8 cellular contexts compared by ENCODE assay signal in the genomic region with DNA sequence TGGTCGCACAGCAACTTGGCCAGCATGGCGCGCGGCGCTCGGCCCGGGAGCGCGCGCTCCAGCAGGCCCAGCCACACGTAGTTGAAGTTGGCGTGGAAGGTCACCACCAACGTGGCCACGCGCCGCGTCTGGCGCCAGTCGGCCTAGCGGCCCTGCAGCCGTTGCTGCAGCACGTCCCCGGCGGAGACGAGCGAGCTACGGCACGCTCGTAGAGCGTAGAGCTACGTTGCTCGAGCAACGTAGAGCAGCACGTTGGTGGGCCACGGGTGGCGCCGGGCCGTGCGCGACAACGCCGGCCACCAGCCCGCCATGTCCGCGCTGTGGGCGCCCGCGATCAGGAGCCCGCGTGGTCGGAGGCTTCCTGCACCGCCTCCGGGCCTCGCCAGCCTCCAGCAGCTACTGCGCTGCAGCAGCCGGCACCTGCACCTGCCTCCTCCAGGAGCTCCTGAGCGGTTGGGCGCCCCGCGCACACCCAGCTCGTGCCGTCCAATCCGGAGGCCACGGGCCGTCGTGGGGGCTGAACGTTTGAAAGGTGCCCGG. TPM values are rescaled to one million over a fixed set of nuclear protein-coding genes. Genes with fewer than 3 reads are reported as not detected.
DNase-seq lines count a peak whose midpoint lies in the region; ATAC-seq, FAIRE-seq and TF ChIP-seq lines count a peak whose summit lies in the region.

No MANE protein-coding gene starts in this region.

- ATAC-seq in A549 (peak; percentile 88 to 92), HG02678 (IDR thresholded peaks at IDR 0.05; ENCODE audit: unreplicated experiment) (no peak), HG03135 (IDR thresholded peaks at IDR 0.05; ENCODE audit: unreplicated experiment) (no peak)
- ATAC-seq in activated naive CD8-positive, alpha-beta T cell treated with anti-CD3 and anti-CD28 coated beads, Interleukin-2, amount 10 ng/mL, durations not matched to agents 7 days and 5 days (ENCODE audit: low read depth) = peak; percentile 97

- H3K4me3 Mint-ChIP-seq in activated naive CD8-positive, alpha-beta T cell treated with anti-CD3 and anti-CD28 coated beads, Interleukin-2, amount 10 ng/mL, durations not matched to agents 7 days and 5 days = peak overlapping the region; percentile 90

- H3K36me3 Mint-ChIP-seq in activated naive CD8-positive, alpha-beta T cell treated with anti-CD3 and anti-CD28 coated beads, Interleukin-2, amount 10 ng/mL, durations not matched to agents 7 days and 5 days = peaks cover 4% of the 10 kb centered on the region

- no peak for TF ChIP-seq CTCF in A549 (IDR thresholded peaks at IDR 0.05)
- no peak for TF ChIP-seq CTCF in SU-DHL-6 (IDR thresholded peaks at IDR 0.05; ENCODE audit: insufficient read depth, low read length, poor library complexity, severe bottlenecking)

- H3K27ac Mint-ChIP-seq in activated naive CD8-positive, alpha-beta T cell treated with anti-CD3 and anti-CD28 coated beads, Interleukin-2, amount 10 ng/mL, durations not matched to agents 7 days and 5 days = peak overlapping the region; percentile 76

- H3K9me3 Mint-ChIP-seq in activated naive CD8-positive, alpha-beta T cell treated with anti-CD3 and anti-CD28 coated beads, Interleukin-2, amount 10 ng/mL, durations not matched to agents 7 days and 5 days = no peaks in the 10 kb centered on the region

- TF ChIP-seq EP300 in A549 (IDR thresholded peaks at IDR 0.05) = no peak

- DNase-seq in A549 (ENCODE audit: low read depth in 1 of 2, low spot score in 1 of 2) = peak in 1 of 2 experiments; percentile 32
- peak; percentile 80 for DNase-seq in activated naive CD8-positive, alpha-beta T cell treated with anti-CD3 and anti-CD28 coated beads, Interleukin-2, amount 10 ng/mL, durations not matched to agents 7 days and 5 days
- DNase-seq in stimulated activated CD4-positive, alpha-beta T cell treated with anti-CD3 and anti-CD28 coated beads, TNF-alpha, amount 100 ng/mL, for 4 hours (ENCODE audit: low read depth in 3 of 3) = peak; percentile 32 to 60 (median 44)

- H3K4me2 ChIP-seq in A549 (peak overlapping the region; percentile 64), SU-DHL-6 (ENCODE audit: low read depth, low read length, poor library complexity, severe bottlenecking) (peak overlapping the region; percentile 28)

- TF ChIP-seq POLR2A in A549 (IDR thresholded peaks at IDR 0.05; ENCODE audit: low read length) = no peak; the same call in 1 of the 2 replicates

- FAIRE-seq in A549 (lab: Jason Lieb, UNC) = no peak

- no peaks in the 10 kb centered on the region for H3F3A ChIP-seq in SU-DHL-6 (ENCODE audit: insufficient read depth)

- no peaks in the 10 kb centered on the region for H3K27me3 ChIP-seq in HUES6 (ENCODE audit: control insufficient read depth, insufficient read depth, low read length)
- H3K27me3 ChIP-seq in SU-DHL-6 (ENCODE audit: low read length) = no peaks in the 10 kb centered on the region
- H3K27me3 ChIP-seq in layer of hippocampus (ENCODE audit: control insufficient read depth, insufficient read depth, low read length) = no peaks in the 10 kb centered on the region

- H3K4me3 ChIP-seq in A549 (peak overlapping the region; percentile 49), HUES6 (ENCODE audit: low read depth, low read length) (peak overlapping the region; percentile 16; the same call in 1 of the 2 replicates), SU-DHL-6 (ENCODE audit: insufficient read depth, low read length, poor library complexity, severe bottlenecking) (no peak overlapping the region)

- peak overlapping the region; percentile 17 for H2AFZ ChIP-seq in SU-DHL-6 (ENCODE audit: low read depth, low read length, severe bottlenecking)

- H3K4me1 ChIP-seq in A549 (no peaks in the 10 kb centered on the region), HUES6 (ENCODE audit: control insufficient read depth, insufficient read depth, low read length) (no peaks in the 10 kb centered on the region)

- no peak for TF ChIP-seq RAD21 in A549 (conservative IDR thresholded peaks at IDR 0.05 in 1 of 2, IDR thresholded peaks at IDR 0.05 in 1 of 2)

- POLR2A ChIA-PET in A549 (lab: Yijun Ruan, JAX) = no interaction called here
- POLR2A ChIA-PET in activated naive CD8-positive, alpha-beta T cell treated with anti-CD3 and anti-CD28 coated beads, Interleukin-2, amount 10 ng/mL, durations not matched to agents 7 days and 5 days (lab: Charles Lee) = interaction anchor here (0.9 to 1.6 kb wide), 3 partner anchors 25 to 129 kb away, joined by 3 to 9 read pairs (median 6); a partner anchor contains a TSS

- H3K9me3 ChIP-seq in A549 = no peaks in the 10 kb centered on the region
- no peaks in the 10 kb centered on the region for H3K9me3 ChIP-seq in HUES6 (ENCODE audit: control insufficient read depth, insufficient read depth, low read depth, low read length)
- no peaks in the 10 kb centered on the region for H3K9me3 ChIP-seq in SU-DHL-6 (ENCODE audit: insufficient read depth, low read length)

- H3K36me3 ChIP-seq in HUES6 (ENCODE audit: control insufficient read depth, insufficient read depth, low read length) (no peaks in the 10 kb centered on the region), SU-DHL-6 (ENCODE audit: low read length) (no peaks in the 10 kb centered on the region)

- CTCF ChIA-PET in A549 (lab: Yijun Ruan, JAX) = interaction anchor here (0.9 to 1.0 kb wide), 2 partner anchors 322 to 345 kb away, joined by 3 read pairs; no protein-coding TSS in a partner anchor

- 46% methylated on average over 45 of the region's 68 CpGs for WGBS in A549 (ENCODE audit: missing lambda C conversion rate)

- H3K9me2 ChIP-seq in SU-DHL-6 (replicated peaks; ENCODE audit: insufficient read depth, low read length) = no peaks in the 10 kb centered on the region

- no peaks in the 10 kb centered on the region for H4K20me1 ChIP-seq in SU-DHL-6 (ENCODE audit: low read depth, low read length)

- H3K27ac ChIP-seq in A549 (peak overlapping the region; percentile 59 to 81), HUES6 (ENCODE audit: low read depth, low read length) (no peak overlapping the region), SU-DHL-6 (ENCODE audit: low read depth, low read length) (no peak overlapping the region), layer of hippocampus (ENCODE audit: low read depth, low read length) (peak overlapping the region; percentile 38)

- H3K27me3 Mint-ChIP-seq in activated naive CD8-positive, alpha-beta T cell treated with anti-CD3 and anti-CD28 coated beads, Interleukin-2, amount 10 ng/mL, durations not matched to agents 7 days and 5 days = peaks cover 16% of the 10 kb centered on the region

- H3K9ac ChIP-seq in HUES6 (ENCODE audit: low read length) (no peak overlapping the region), SU-DHL-6 (ENCODE audit: low read length) (no peak overlapping the region)

- peaks cover 16% of the 10 kb centered on the region for H3K4me1 Mint-ChIP-seq in activated naive CD8-positive, alpha-beta T cell treated with anti-CD3 and anti-CD28 coated beads, Interleukin-2, amount 10 ng/mL, durations not matched to agents 7 days and 5 days

- no peaks in the 10 kb centered on the region for H3K79me2 ChIP-seq in SU-DHL-6 (ENCODE audit: insufficient read depth, low read length)

TF ChIP-seq in A549, 52 proteins besides CTCF, POLR2A, EP300 and RAD21:
- TF ChIP-seq ESRRA (IDR thresholded peaks at IDR 0.05; ENCODE audit: borderline replicate concordance, low read length) (no peak), HDAC2 (IDR thresholded peaks at IDR 0.05) (no peak), RFX5 (IDR thresholded peaks at IDR 0.05) (no peak), RCOR1 (IDR thresholded peaks at IDR 0.05; ENCODE audit: low read depth, low read length) (no peak), FOSL2 (IDR thresholded peaks at IDR 0.05) (no peak), FOSL2 (CRISPR knock-in tag; IDR thresholded peaks at IDR 0.05) (no peak)
- TF ChIP-seq, protein P1, sequence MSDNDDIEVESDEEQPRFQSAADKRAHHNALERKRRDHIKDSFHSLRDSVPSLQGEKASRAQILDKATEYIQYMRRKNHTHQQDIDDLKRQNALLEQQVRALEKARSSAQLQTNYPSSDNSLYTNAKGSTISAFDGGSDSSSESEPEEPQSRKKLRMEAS (IDR thresholded peaks at IDR 0.05) = peak; percentile 63
- TF ChIP-seq, protein P2, sequence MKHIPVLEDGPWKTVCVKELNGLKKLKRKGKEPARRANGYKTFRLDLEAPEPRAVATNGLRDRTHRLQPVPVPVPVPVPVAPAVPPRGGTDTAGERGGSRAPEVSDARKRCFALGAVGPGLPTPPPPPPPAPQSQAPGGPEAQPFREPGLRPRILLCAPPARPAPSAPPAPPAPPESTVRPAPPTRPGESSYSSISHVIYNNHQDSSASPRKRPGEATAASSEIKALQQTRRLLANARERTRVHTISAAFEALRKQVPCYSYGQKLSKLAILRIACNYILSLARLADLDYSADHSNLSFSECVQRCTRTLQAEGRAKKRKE (CRISPR knock-in tag; IDR thresholded peaks at IDR 0.05; ENCODE audit: low read depth) = no peak

RNA-seq across cellular contexts. Expression of a gene that starts 13.4 kb away (rescaled TPM):
- polyA plus RNA-seq in A549 (2011; rRNA removed) (2.5 and 3.5 TPM in 2 replicates), A549 (2017; fragmentation: RNase III; extraction: RNeasy Plus Mini Kit Qiagen cat#74134 plus additional on column Dnase treatment) (4.0 to 5.2 TPM (median 4.8 TPM) in 3 replicates)
- 3.0 and 3.7 TPM in 2 replicates for polyA plus RNA-seq in A549 (2012; cell fraction: cytosol; rRNA removed)
- 8.3 and 10.5 TPM in 2 replicates for polyA plus RNA-seq in A549 (2012; cell fraction: nucleus; rRNA removed)
- 1.9 and 3.0 TPM in 2 replicates for polyA minus RNA-seq in A549 (2011; rRNA and poly(A)+ RNA removed)
- 10 to 100 TPM; 16.3 to 17.5 TPM for total RNA-seq in activated naive CD8-positive, alpha-beta T cell treated with anti-CD3 and anti-CD28 coated beads, Interleukin-2, amount 10 ng/mL, durations not matched to agents 7 days and 5 days

RNA-seq across cellular contexts. Expression of a gene that starts 14.6 kb away (rescaled TPM):
- polyA plus RNA-seq in A549 (2011; rRNA removed) (0.87 and 0.98 TPM in 2 replicates), A549 (2017; fragmentation: RNase III; extraction: RNeasy Plus Mini Kit Qiagen cat#74134 plus additional on column Dnase treatment) (0.30 to 1.0 TPM (median 0.74 TPM) in 3 replicates)
- 0.08 TPM in 1 of 2 replicates, not detected in the other for polyA plus RNA-seq in A549 (2012; cell fraction: cytosol; rRNA removed)
- 0.31 and 1.8 TPM in 2 replicates for polyA plus RNA-seq in A549 (2012; cell fraction: nucleus; rRNA removed)
- 0.92 and 2.1 TPM in 2 replicates for polyA minus RNA-seq in A549 (2011; rRNA and poly(A)+ RNA removed)
- total RNA-seq in activated naive CD8-positive, alpha-beta T cell treated with anti-CD3 and anti-CD28 coated beads, Interleukin-2, amount 10 ng/mL, durations not matched to agents 7 days and 5 days = 1 to 10 TPM; 1.1 to 2.4 TPM

RNA-seq across cellular contexts. Expression of a gene that starts 26.4 kb away (rescaled TPM):
- polyA plus RNA-seq in A549 (2011; rRNA removed) (0.06 and 0.17 TPM in 2 replicates), A549 (2017; fragmentation: RNase III; extraction: RNeasy Plus Mini Kit Qiagen cat#74134 plus additional on column Dnase treatment) (0.09 to 0.18 TPM in 2 of 3 replicates, not detected in the other)
- polyA plus RNA-seq in A549 (2012; cell fraction: cytosol; rRNA removed) = 0.12 TPM in 2 replicates
- polyA plus RNA-seq in A549 (2012; cell fraction: nucleus; rRNA removed) = 0.30 and 0.64 TPM in 2 replicates
- polyA minus RNA-seq in A549 (2011; rRNA and poly(A)+ RNA removed) = 0.29 TPM in 1 of 2 replicates, not detected in the other
- 1 to 10 TPM in 1 of 2 experiments, under 1 TPM in 1; 0.91 to 1.0 TPM for total RNA-seq in activated naive CD8-positive, alpha-beta T cell treated with anti-CD3 and anti-CD28 coated beads, Interleukin-2, amount 10 ng/mL, durations not matched to agents 7 days and 5 days

Comparison
In these comparisons a context has a peak if more than half of its experiments do, and no peak if none do; other contexts are left out.
1. ATAC-seq: peak in A549 (2 of 2) and activated naive CD8-positive, alpha-beta T cell treated with anti-CD3 and anti-CD28 coated beads, Interleukin-2, amount 10 ng/mL, durations not matched to agents 7 days and 5 days (single experiment); none in HG02678 (single experiment) and HG03135 (single experiment).
2. H3K27ac ChIP-seq: peak in A549 (2 of 2) and layer of hippocampus (single experiment); none in HUES6 (single experiment) and SU-DHL-6 (single experiment).